ENCODE assay signal across 9 cellular contexts in the genomic region with DNA sequence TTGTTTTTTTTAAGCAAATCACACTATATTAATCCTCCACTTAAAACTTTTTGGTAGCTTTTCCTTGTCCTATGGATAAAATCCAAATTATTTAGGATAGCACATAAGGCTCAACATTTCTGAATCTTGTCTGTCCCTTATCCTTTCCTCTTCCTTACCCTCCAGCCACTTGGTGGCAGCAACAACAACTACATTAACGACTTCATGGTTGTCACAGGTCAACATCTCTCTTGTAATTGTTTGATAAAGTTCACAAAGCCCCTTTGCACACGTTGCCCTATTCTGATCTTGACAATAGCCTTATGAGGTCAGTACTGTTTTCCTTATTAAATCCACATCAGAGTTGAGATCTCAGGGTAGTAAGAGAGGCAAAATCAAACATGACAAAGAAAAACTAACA.
DNase-seq lines count a peak whose midpoint lies in the region; ATAC-seq and TF ChIP-seq lines count a peak whose summit lies in the region.
"Had no signal": no experiment of that assay in that cellular context is flagged by ENCODE, and none has a peak within 500 bp of the region (broad histone marks: within the 10 kb centered on the region; RNA-seq: fewer than 3 reads in every experiment).

No MANE protein-coding gene starts in this region.

- CTCF ChIA-PET in MCF 10A (lab: Yijun Ruan, JAX) = interaction anchor here (0.5 to 0.6 kb wide), 3 partner anchors 12 to 445 kb away, joined by 4 to 6 read pairs (median 4); no protein-coding TSS in a partner anchor

- TF ChIP-seq POLR2A in breast epithelium (IDR thresholded peaks at IDR 0.05) (no peak), transverse colon (IDR thresholded peaks at IDR 0.05) (no peak)

- peak; percentile 31 for DNase-seq in MCF 10A (ENCODE audit: unreplicated experiment)
- no peak for DNase-seq in breast epithelium (ENCODE audit: low spot score in 2 of 2)
- DNase-seq in OCI-M1 (lab: John Stamatoyannopoulos, UW) = peak; percentile 58
- peak; percentile 44 for DNase-seq in foreskin melanocyte
- DNase-seq in transverse colon = peak; percentile 22
- no peak for DNase-seq in mesenteric fat pad (ENCODE audit: low spot score)
- DNase-seq in natural killer cell treated with Interleukin-12 subunit alpha and Interleukin-12 subunit beta and Interleukin-15 and Interleukin-18, amount 100 ng/mL, for 72 hours (ENCODE audit: low spot score) = no peak
- DNase-seq: CD4-positive, CD25-positive, alpha-beta regulatory T cell had no signal

- H3K9me3 ChIP-seq in breast epithelium (peaks cover 0 to 14% of the 10 kb centered on the region in 2 donors), transverse colon (no peaks in the 10 kb centered on the region)

- H3K27ac ChIP-seq in breast epithelium (no peak overlapping the region), transverse colon (no peak overlapping the region)

- H3K36me3 Mint-ChIP-seq in MCF 10A (ENCODE audit: insufficient read depth, unreplicated experiment) = peaks cover 5% of the 10 kb centered on the region
- H3K36me3 Mint-ChIP-seq in natural killer cell treated with Interleukin-12 subunit alpha and Interleukin-12 subunit beta and Interleukin-15 and Interleukin-18, amount 100 ng/mL, for 72 hours = no peaks in the 10 kb centered on the region
- H3K36me3 Mint-ChIP-seq: CD4-positive, CD25-positive, alpha-beta regulatory T cell had no signal

- TF ChIP-seq EP300 in transverse colon (IDR thresholded peaks at IDR 0.05; ENCODE audit: low read depth) = no peak

- intact Hi-C loops in MCF 10A (cut with micrococcal nuclease) (no loop called here), breast epithelium (cut with DNase I; ENCODE audit: low total_unique reads) (no loop called here), transverse colon (cut with DNase I; ENCODE audit: low total_unique reads) (no loop called here)

- H3K4me3 Mint-ChIP-seq in MCF 10A (ENCODE audit: unreplicated experiment) = no peak overlapping the region
- H3K4me3 Mint-ChIP-seq in natural killer cell treated with Interleukin-12 subunit alpha and Interleukin-12 subunit beta and Interleukin-15 and Interleukin-18, amount 100 ng/mL, for 72 hours = no peak overlapping the region
- H3K4me3 Mint-ChIP-seq: CD4-positive, CD25-positive, alpha-beta regulatory T cell had no signal

- no peak for ATAC-seq in GM18870 (IDR thresholded peaks at IDR 0.05; ENCODE audit: unreplicated experiment)
- ATAC-seq in natural killer cell treated with Interleukin-12 subunit alpha and Interleukin-12 subunit beta and Interleukin-15 and Interleukin-18, amount 100 ng/mL, for 72 hours = no peak

- H3K36me3 ChIP-seq in breast epithelium (no peaks in the 10 kb centered on the region), transverse colon (no peaks in the 10 kb centered on the region)

- H3K4me3 ChIP-seq in breast epithelium = no peak overlapping the region
- H3K4me3 ChIP-seq in transverse colon = no peak overlapping the region

- TF ChIP-seq CTCF in MCF 10A (IDR thresholded peaks at IDR 0.05; ENCODE audit: unreplicated experiment) = no peak
- TF ChIP-seq CTCF in breast epithelium (IDR thresholded peaks at IDR 0.05) = no peak
- TF ChIP-seq CTCF in transverse colon (IDR thresholded peaks at IDR 0.05) = peak; percentile 30 to 36 (median 35)

- WGBS in transverse colon (ENCODE audit: low coverage in 1 of 2), 2 donors = 4 to 8% methylated on average over 2 of the region's 2 CpGs

- H3K27me3 Mint-ChIP-seq in MCF 10A (ENCODE audit: insufficient read depth, unreplicated experiment) = no peaks in the 10 kb centered on the region
- no peaks in the 10 kb centered on the region for H3K27me3 Mint-ChIP-seq in natural killer cell treated with Interleukin-12 subunit alpha and Interleukin-12 subunit beta and Interleukin-15 and Interleukin-18, amount 100 ng/mL, for 72 hours
- H3K27me3 Mint-ChIP-seq: CD4-positive, CD25-positive, alpha-beta regulatory T cell had no signal

- no peak overlapping the region for H3K27ac Mint-ChIP-seq in MCF 10A (ENCODE audit: low read depth, unreplicated experiment)
- no peak overlapping the region for H3K27ac Mint-ChIP-seq in natural killer cell treated with Interleukin-12 subunit alpha and Interleukin-12 subunit beta and Interleukin-15 and Interleukin-18, amount 100 ng/mL, for 72 hours
- H3K27ac Mint-ChIP-seq: CD4-positive, CD25-positive, alpha-beta regulatory T cell had no signal

- peaks cover 7% of the 10 kb centered on the region for H3K9me3 Mint-ChIP-seq in MCF 10A (ENCODE audit: unreplicated experiment)
- peaks cover 12% of the 10 kb centered on the region for H3K9me3 Mint-ChIP-seq in natural killer cell treated with Interleukin-12 subunit alpha and Interleukin-12 subunit beta and Interleukin-15 and Interleukin-18, amount 100 ng/mL, for 72 hours

- in situ Hi-C loops in transverse colon (cut with MboI; ENCODE audit: low pct_ligation_motif_present in 1 of 4, low pct_unique_long_range_greater_than_20kb in 1 of 4, low sequenced_read_pairs in 3 of 4) = no loop called here

- no peaks in the 10 kb centered on the region for H3K27me3 ChIP-seq in breast epithelium
- no peaks in the 10 kb centered on the region for H3K27me3 ChIP-seq in transverse colon

- no peaks in the 10 kb centered on the region for H3K4me1 ChIP-seq in breast epithelium
- no peaks in the 10 kb centered on the region for H3K4me1 ChIP-seq in transverse colon

- no TSS peak for BruUV-seq in MCF 10A (replicated peaks; lab: Mats Ljungman, UMichigan)

- H3K4me1 Mint-ChIP-seq in MCF 10A (ENCODE audit: insufficient read depth, unreplicated experiment) = peaks cover 6% of the 10 kb centered on the region
- no peaks in the 10 kb centered on the region for H3K4me1 Mint-ChIP-seq in natural killer cell treated with Interleukin-12 subunit alpha and Interleukin-12 subunit beta and Interleukin-15 and Interleukin-18, amount 100 ng/mL, for 72 hours (ENCODE audit: low read depth in 2 of 2)
- H3K4me1 Mint-ChIP-seq: CD4-positive, CD25-positive, alpha-beta regulatory T cell had no signal

- POLR2A ChIA-PET in MCF 10A (lab: Yijun Ruan, JAX) = no interaction called here

Comparison
In these comparisons a context has a peak if more than half of its experiments do, and no peak if none do; other contexts are left out.
1. DNase-seq: peak in MCF 10A (single experiment), OCI-M1 (single experiment), foreskin melanocyte (single experiment) and transverse colon (single experiment); none in breast epithelium (0 of 2), mesenteric fat pad (single experiment) and natural killer cell treated with Interleukin-12 subunit alpha and Interleukin-12 subunit beta and Interleukin-15 and Interleukin-18, amount 100 ng/mL, for 72 hours (single experiment).
2. CTCF ChIP-seq: peak in transverse colon (5 of 5); none in MCF 10A (single experiment) and breast epithelium (0 of 3).